Comparison of ENCODE assay signal across 9 cellular contexts in the genomic region with DNA sequence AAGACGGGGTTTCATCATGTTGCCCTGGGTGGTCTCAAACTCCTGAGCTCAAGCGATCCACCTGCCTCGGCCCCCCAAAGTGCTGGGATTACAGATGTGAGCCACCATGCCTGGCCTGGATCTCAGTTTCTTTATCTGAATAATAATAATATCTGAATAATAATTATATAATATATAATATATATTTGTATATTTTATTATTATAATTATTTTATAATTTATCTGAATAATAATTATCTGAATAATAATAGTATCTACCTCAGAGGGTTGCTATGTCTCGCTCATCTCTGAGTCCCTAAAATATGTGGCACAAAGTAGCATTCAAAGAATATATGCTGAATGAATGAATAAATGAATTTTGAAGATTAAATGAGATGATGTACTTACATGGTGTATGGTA. TPM values are rescaled to one million over a fixed set of nuclear protein-coding genes. Genes with fewer than 3 reads are reported as not detected.
"Had no signal": no experiment of that assay in that cellular context is flagged by ENCODE, and none has a peak within 500 bp of the region (broad histone marks: within the 10 kb centered on the region; RNA-seq: fewer than 3 reads in every experiment).

No MANE protein-coding gene starts in this region.

- H3K4me3 Mint-ChIP-seq: GM23338, H9, HFFc6 had no signal

- H3K4me1 Mint-ChIP-seq: GM23338 had no signal

- ATAC-seq: GM23338, HCT116 had no signal

- DNase-seq: GM23248, GOT3, H7, H9, HCEC 1CT, HFFc6 had no signal

- H3K27ac Mint-ChIP-seq: GM23338, H9, HFFc6 had no signal

- H3K9me3 Mint-ChIP-seq: GM23338, H9, HFFc6 had no signal

RNA-seq across cellular contexts. Expression of a gene that starts 44.8 kb away (rescaled TPM):
- total RNA-seq: GM23248, H1, H7, H9 had no signal
